In genomic region chr20:34579936-34580587, GRCh38 we compare ENCODE assay signal across 8 cellular contexts. TPM values are rescaled to one million over a fixed set of nuclear protein-coding genes. Genes with fewer than 3 reads are reported as not detected.
DNase-seq lines count a peak whose midpoint lies in the region; TF ChIP-seq lines count a peak whose summit lies in the region.

No MANE protein-coding gene starts in this region.

- H3K27ac Mint-ChIP-seq in CD14-positive monocyte = peak overlapping the region in 4 of 7 donors; percentile 42 to 65 (median 56)

- no peaks in the 10 kb centered on the region for H3K9me3 ChIP-seq in MG63

- H3K4me3 Mint-ChIP-seq in CD14-positive monocyte = no peak overlapping the region

- TF ChIP-seq CTCF in CD14-positive monocyte (IDR thresholded peaks at IDR 0.05) = no peak
- TF ChIP-seq CTCF in GM20000 (IDR thresholded peaks at IDR 0.05; ENCODE audit: extremely low read depth, missing control alignments) = no peak

- peaks cover 0 to 2% (median 0%) of the 10 kb centered on the region in 3 donors for H3K27me3 Mint-ChIP-seq in CD14-positive monocyte (ENCODE audit: low read depth in 3 of 3)

- intact Hi-C loops in CD14-positive monocyte (cut with micrococcal nuclease) = no loop called here

- no peaks in the 10 kb centered on the region for H3K27me3 ChIP-seq in MG63

- peaks cover 12 to 27% of the 10 kb centered on the region in 2 donors for H3K36me3 Mint-ChIP-seq in CD14-positive monocyte

- H3K9me3 Mint-ChIP-seq in CD14-positive monocyte = no peaks in the 10 kb centered on the region

- H3K4me1 Mint-ChIP-seq in CD14-positive monocyte = peaks cover 17% of the 10 kb centered on the region

- DNase-seq in CD14-positive monocyte (ENCODE audit: low spot score) = no peak
- DNase-seq in GM20000 (ENCODE audit: low spot score) = peak; percentile 38
- peak; percentile 47 for DNase-seq in NCI-H510A (lab: John Stamatoyannopoulos, UW)
- peak; percentile 41 for DNase-seq in globus pallidus (ENCODE audit: low spot score)
- DNase-seq in DMS 273 (lab: John Stamatoyannopoulos, UW; ENCODE audit: unreplicated experiment) = no peak
- no peak for DNase-seq in DMS79 (lab: John Stamatoyannopoulos, UW)
- no peak for DNase-seq in NCI-H2171 treated with DMSO at 0.1 percent for 48 hours (lab: John Stamatoyannopoulos, UW)
- no peak for DNase-seq in MG63

- H3K4me3 ChIP-seq in MG63 = no peak overlapping the region

- peaks cover 33% of the 10 kb centered on the region for H3K36me3 ChIP-seq in MG63

RNA-seq across cellular contexts. Expression of gene MAP1LC3A, which starts 21.5 kb away (rescaled TPM):
- polyA plus RNA-seq in CD14-positive monocyte = 1 to 10 TPM; 2.5 to 2.6 TPM
- total RNA-seq in MG63 (2014; rRNA removed; shearing (Covaris generic); ENCODE audit: low replicate concordance) = 0.13 TPM in 1 of 2 replicates, not detected in the other

Comparison
In these comparisons a context has a peak if more than half of its experiments do, and no peak if none do; other contexts are left out.
1. DNase-seq: peak in GM20000 (single experiment), NCI-H510A (single experiment) and globus pallidus (single experiment); none in CD14-positive monocyte (single experiment), DMS 273 (single experiment), DMS79 (single experiment), NCI-H2171 treated with DMSO at 0.1 percent for 48 hours (single experiment) and MG63 (single experiment).